8 cellular contexts compared by ENCODE assay signal in genomic region chr5:52657231-52657645, GRCh38.
DNase-seq lines count a peak whose midpoint lies in the region; ATAC-seq and TF ChIP-seq lines count a peak whose summit lies in the region.

No MANE protein-coding gene starts in this region.

- H3K4me3 ChIP-seq in H7 (ENCODE audit: insufficient read depth, low read depth, low read length): no peak overlapping the region
- no peak overlapping the region for H3K4me3 ChIP-seq in right lobe of liver

- no peak overlapping the region for H3K4me3 Mint-ChIP-seq in MCF 10A (ENCODE audit: unreplicated experiment)

- CTCF ChIA-PET in MCF 10A (lab: Yijun Ruan, JAX): interaction anchor here (0.5 to 3.6 kb wide), 7 partner anchors 9 to 1699 kb away, joined by 3 to 27 read pairs (median 4); no protein-coding TSS in a partner anchor

- no peaks in the 10 kb centered on the region for H3K27me3 ChIP-seq in H7 (ENCODE audit: control insufficient read depth, insufficient read depth, low read length)
- H3K27me3 ChIP-seq in right lobe of liver: no peaks in the 10 kb centered on the region

- H3K27ac Mint-ChIP-seq in MCF 10A (ENCODE audit: low read depth, unreplicated experiment): no peak overlapping the region

- no peaks in the 10 kb centered on the region for H3K4me1 Mint-ChIP-seq in MCF 10A (ENCODE audit: insufficient read depth, unreplicated experiment)

- peaks cover 70% of the 10 kb centered on the region for H3K27me3 Mint-ChIP-seq in MCF 10A (ENCODE audit: insufficient read depth, unreplicated experiment)

- peak; percentile 41 for TF ChIP-seq CTCF in MCF 10A (IDR thresholded peaks at IDR 0.05; ENCODE audit: unreplicated experiment)
- TF ChIP-seq CTCF in right lobe of liver (IDR thresholded peaks at IDR 0.05): peak; percentile 48 to 58 (median 56)

- peak; percentile 14 for DNase-seq in CMK (ENCODE audit: low read depth)
- peak; percentile 15 for DNase-seq in H7
- DNase-seq in NCI-H2171 (lab: John Stamatoyannopoulos, UW): peak; percentile 36
- DNase-seq in MCF 10A (ENCODE audit: unreplicated experiment): peak; percentile 46
- no peak for DNase-seq in right lobe of liver
- no peak for DNase-seq in activated effector memory CD4-positive, alpha-beta T cell treated with Interleukin-2 at 50 U/mL for 16 hours

- no peaks in the 10 kb centered on the region for H3K36me3 ChIP-seq in H7 (replicated peaks; ENCODE audit: control insufficient read depth, insufficient read depth, low read length)
- no peaks in the 10 kb centered on the region for H3K36me3 ChIP-seq in right lobe of liver

- no peak for TF ChIP-seq POLR2A in right lobe of liver (IDR thresholded peaks at IDR 0.05)

- BruUV-seq in MCF 10A (replicated peaks; lab: Mats Ljungman, UMichigan): no TSS peak

- peak; percentile 33 to 71 (median 60) for ATAC-seq in right lobe of liver
- no peak for ATAC-seq in HG02973 (IDR thresholded peaks at IDR 0.05; ENCODE audit: unreplicated experiment)
- no peak for ATAC-seq in GM18909 (IDR thresholded peaks at IDR 0.05; ENCODE audit: poor library complexity, unreplicated experiment)

- intact Hi-C loops in MCF 10A (cut with micrococcal nuclease) (loop anchor here (2.0 kb wide), 1 partner anchor 1694 kb away; no protein-coding TSS in a partner anchor), right lobe of liver (cut with DNase I) (loop anchor here in 1 of 2 donors (10.0 kb wide), 1 partner anchor 1692 kb away; no protein-coding TSS in a partner anchor)

- H3K36me3 Mint-ChIP-seq in MCF 10A (ENCODE audit: insufficient read depth, unreplicated experiment): no peaks in the 10 kb centered on the region

- WGBS in right lobe of liver (ENCODE audit: insufficient coverage, low coverage, low lambda C conversion rate, missing lambda C conversion rate): 3% methylated on average over 3 of the region's 3 CpGs

- H3K4me1 ChIP-seq in right lobe of liver: no peaks in the 10 kb centered on the region

- POLR2A ChIA-PET in MCF 10A (lab: Yijun Ruan, JAX): no interaction called here

- no peak overlapping the region for H3K27ac ChIP-seq in right lobe of liver

- no peaks in the 10 kb centered on the region for H3K9me3 ChIP-seq in right lobe of liver

- no peaks in the 10 kb centered on the region for H3K9me3 Mint-ChIP-seq in MCF 10A (ENCODE audit: unreplicated experiment)

Comparison
In these comparisons a context has a peak if more than half of its experiments do, and no peak if none do; other contexts are left out.
1. DNase-seq: peak in CMK (single experiment), H7 (single experiment), NCI-H2171 (single experiment) and MCF 10A (single experiment); none in right lobe of liver (0 of 3) and activated effector memory CD4-positive, alpha-beta T cell treated with Interleukin-2 at 50 U/mL for 16 hours (single experiment).
2. ATAC-seq: peak in right lobe of liver (4 of 4); none in HG02973 (single experiment) and GM18909 (single experiment).